Comparison of ENCODE assay signal across 21 cellular contexts in genomic region chr20:50574108-50574507, GRCh38.
DNase-seq lines count a peak whose midpoint lies in the region; ATAC-seq and TF ChIP-seq lines count a peak whose summit lies in the region.
"Had no signal": no experiment of that assay in that cellular context is flagged by ENCODE, and none has a peak within 500 bp of the region (broad histone marks: within the 10 kb centered on the region; RNA-seq: fewer than 3 reads in every experiment).

No MANE protein-coding gene starts in this region.

- H3K9ac ChIP-seq in mesenchymal stem cell (ENCODE audit: low read length) (peak overlapping the region; percentile 55), SK-N-SH (no peak overlapping the region)

- no peak overlapping the region for H3K14ac ChIP-seq in mesenchymal stem cell (ENCODE audit: low read length in 2 of 2)

- H3K9me2 ChIP-seq in SK-N-SH = no peaks in the 10 kb centered on the region

- H3K36me3 ChIP-seq in mesenchymal stem cell (ENCODE audit: control insufficient read depth in 1 of 2, insufficient read depth in 2 of 2, low read depth in 1 of 2, low read length in 2 of 2) = peaks cover 58 to 64% of the 10 kb centered on the region in 2 experiments
- peaks cover 21 to 35% of the 10 kb centered on the region in 2 experiments for H3K36me3 ChIP-seq in SK-N-SH (replicated peaks in 1 of 2; ENCODE audit: control insufficient read depth in 1 of 2, insufficient read depth in 2 of 2, low read length in 1 of 2)

- no peak overlapping the region for H3K4me3 Mint-ChIP-seq in activated CD4-positive, alpha-beta T cell treated with anti-CD3 and anti-CD28 coated beads for 36 hours
- no peak overlapping the region for H3K4me3 Mint-ChIP-seq in natural killer cell treated with Interleukin-12 subunit alpha and Interleukin-12 subunit beta and Interleukin-15 and Interleukin-18, amount 100 ng/mL, for 72 hours
- no peak overlapping the region for H3K4me3 Mint-ChIP-seq in natural killer cell
- H3K4me3 Mint-ChIP-seq: activated CD4-positive, alpha-beta T cell treated with anti-CD3 and anti-CD28 coated beads, Interleukin-2, amount 10 ng/mL, durations not matched to agents 24 days and 14 days; GM23338; type B pancreatic cell had no signal

- H4K8ac ChIP-seq in mesenchymal stem cell (ENCODE audit: low read length) = no peak overlapping the region

- peaks cover 34% of the 10 kb centered on the region for H3K79me1 ChIP-seq in mesenchymal stem cell (replicated peaks; ENCODE audit: low read length, poor library complexity, severe bottlenecking)

- H3K4me3 ChIP-seq in mesenchymal stem cell (ENCODE audit: insufficient read depth in 1 of 2, low read depth in 1 of 2, low read length in 2 of 2) = no peak overlapping the region
- no peak overlapping the region for H3K4me3 ChIP-seq in SK-N-SH (ENCODE audit: low read depth in 2 of 2, low read length in 1 of 2)
- H3K4me3 ChIP-seq: dorsolateral prefrontal cortex, GM23338 had no signal

- H3K4me1 ChIP-seq in mesenchymal stem cell (ENCODE audit: control insufficient read depth, insufficient read depth, low read depth, low read length) (peaks cover 31% of the 10 kb centered on the region), SK-N-SH (ENCODE audit: control insufficient read depth in 1 of 2, insufficient read depth in 2 of 2, low read depth in 1 of 2, low read length in 1 of 2) (peaks cover 31 to 51% of the 10 kb centered on the region in 2 experiments)

- peaks cover 10% of the 10 kb centered on the region for H3F3A ChIP-seq in SK-N-SH (replicated peaks; ENCODE audit: insufficient read depth)

- DNase-seq in activated CD4-positive, alpha-beta T cell treated with anti-CD3 and anti-CD28 coated beads for 36 hours = no peak
- no peak for DNase-seq in activated CD4-positive, alpha-beta T cell treated with anti-CD3 and anti-CD28 coated beads, Interleukin-2, amount 50 U/mL, for 48 hours
- DNase-seq in natural killer cell treated with Interleukin-12 subunit alpha and Interleukin-12 subunit beta and Interleukin-15 and Interleukin-18, amount 100 ng/mL, for 72 hours (ENCODE audit: low spot score) = no peak
- DNase-seq in natural killer cell = no peak
- no peak for DNase-seq in mesenchymal stem cell
- DNase-seq in NCI-H1930 (lab: John Stamatoyannopoulos, UW) = no peak
- no peak for DNase-seq in HCEC 1CT
- no peak for DNase-seq in SK-N-SH
- DNase-seq: 8988T; activated CD4-positive, alpha-beta T cell treated with anti-CD3 and anti-CD28 coated beads, Interleukin-2, amount 10 ng/mL, durations not matched to agents 24 days and 14 days; amniotic stem cell; BE2C; caudate nucleus; dorsolateral prefrontal cortex; foreskin melanocyte; kidney glomerular epithelial cell; NCI-H2107; NCI-H510A treated with DMSO at 0.1 percent for 48 hours; stimulated activated naive CD4-positive, alpha-beta T cell had no signal

- H3K27ac Mint-ChIP-seq in activated CD4-positive, alpha-beta T cell treated with anti-CD3 and anti-CD28 coated beads for 36 hours = peak overlapping the region; percentile 34
- H3K27ac Mint-ChIP-seq in natural killer cell treated with Interleukin-12 subunit alpha and Interleukin-12 subunit beta and Interleukin-15 and Interleukin-18, amount 100 ng/mL, for 72 hours = peak overlapping the region; percentile 21 to 86
- H3K27ac Mint-ChIP-seq in natural killer cell = peak overlapping the region in 1 of 2 donors; percentile 21
- H3K27ac Mint-ChIP-seq: GM23338 had no signal

- no peak overlapping the region for H2AK5ac ChIP-seq in mesenchymal stem cell (ENCODE audit: low read length, severe bottlenecking)

- no peak for ATAC-seq in activated CD4-positive, alpha-beta T cell treated with anti-CD3 and anti-CD28 coated beads for 36 hours
- no peak for ATAC-seq in natural killer cell treated with Interleukin-12 subunit alpha and Interleukin-12 subunit beta and Interleukin-15 and Interleukin-18, amount 100 ng/mL, for 72 hours
- no peak for ATAC-seq in natural killer cell
- ATAC-seq: GM23338 had no signal

- TF ChIP-seq EP300 in SK-N-SH (IDR thresholded peaks at IDR 0.05; ENCODE audit: borderline replicate concordance in 1 of 2, low read depth in 1 of 2, low read length in 1 of 2) = no peak

- TF ChIP-seq RAD21 in SK-N-SH (IDR thresholded peaks at IDR 0.05; ENCODE audit: low read length) = no peak

- H3K23ac ChIP-seq in mesenchymal stem cell (ENCODE audit: low read length in 2 of 2) = no peak overlapping the region

- H2AFZ ChIP-seq in mesenchymal stem cell (ENCODE audit: low read depth, low read length) (no peak overlapping the region), SK-N-SH (ENCODE audit: low read depth) (no peak overlapping the region)
- H2AFZ ChIP-seq: GM23338 had no signal

- no peak overlapping the region for H2BK5ac ChIP-seq in mesenchymal stem cell (ENCODE audit: low read depth, low read length, poor library complexity, severe bottlenecking)

- no peak overlapping the region for H4K91ac ChIP-seq in mesenchymal stem cell (ENCODE audit: low read length)

- H3K4me2 ChIP-seq in mesenchymal stem cell (ENCODE audit: low read length, poor library complexity, severe bottlenecking) (no peak overlapping the region), SK-N-SH (no peak overlapping the region)
- H3K4me2 ChIP-seq: GM23338 had no signal

- H3K9me3 Mint-ChIP-seq in activated CD4-positive, alpha-beta T cell treated with anti-CD3 and anti-CD28 coated beads for 36 hours (ENCODE audit: low read depth) = no peaks in the 10 kb centered on the region
- no peaks in the 10 kb centered on the region for H3K9me3 Mint-ChIP-seq in natural killer cell treated with Interleukin-12 subunit alpha and Interleukin-12 subunit beta and Interleukin-15 and Interleukin-18, amount 100 ng/mL, for 72 hours
- no peaks in the 10 kb centered on the region for H3K9me3 Mint-ChIP-seq in natural killer cell
- H3K9me3 Mint-ChIP-seq: activated CD4-positive, alpha-beta T cell treated with anti-CD3 and anti-CD28 coated beads, Interleukin-2, amount 10 ng/mL, durations not matched to agents 24 days and 14 days; GM23338; type B pancreatic cell had no signal

- H3K27me3 ChIP-seq in mesenchymal stem cell (ENCODE audit: control insufficient read depth in 1 of 2, insufficient read depth in 1 of 2, low read length in 2 of 2) = no peaks in the 10 kb centered on the region
- no peaks in the 10 kb centered on the region for H3K27me3 ChIP-seq in SK-N-SH (ENCODE audit: insufficient read depth)
- H3K27me3 ChIP-seq: BE2C, dorsolateral prefrontal cortex had no signal

- H3K27ac ChIP-seq in mesenchymal stem cell (ENCODE audit: low read length, poor library complexity, severe bottlenecking) = no peak overlapping the region
- peak overlapping the region in 1 of 2 experiments; percentile 84; a peak in 2 of 4 replicates for H3K27ac ChIP-seq in SK-N-SH (ENCODE audit: low read depth in 2 of 2, low read length in 1 of 2)

- no peak overlapping the region for H2BK15ac ChIP-seq in mesenchymal stem cell (ENCODE audit: low read depth, poor library complexity, severe bottlenecking)

- H4K20me1 ChIP-seq in SK-N-SH (ENCODE audit: insufficient read depth) = peaks cover 28% of the 10 kb centered on the region

- H3K18ac ChIP-seq in mesenchymal stem cell (ENCODE audit: low read depth in 1 of 2, low read length in 2 of 2) = no peak overlapping the region

- peaks cover 29% of the 10 kb centered on the region for H3K79me2 ChIP-seq in SK-N-SH (ENCODE audit: insufficient read depth)

- H2BK12ac ChIP-seq in mesenchymal stem cell (ENCODE audit: low read length in 2 of 2) = no peak overlapping the region

- 97% methylated on average over 9 of the region's 9 CpGs for WGBS in mesenchymal stem cell
- 84% methylated on average over 8 of the region's 9 CpGs for WGBS in SK-N-SH (ENCODE audit: low lambda C conversion rate)

- POLR2A ChIA-PET in activated CD4-positive, alpha-beta T cell treated with anti-CD3 and anti-CD28 coated beads for 36 hours (lab: Charles Lee) = interaction anchor here (0.6 kb wide), 1 partner anchor 51 kb away, joined by 3 read pairs; no protein-coding TSS in a partner anchor
- POLR2A ChIA-PET in SK-N-SH (lab: Yijun Ruan, JAX) = no interaction called here

- no peak overlapping the region for H2BK120ac ChIP-seq in mesenchymal stem cell (ENCODE audit: low read depth, low read length)

- no peak for TF ChIP-seq CTCF in natural killer cell (IDR thresholded peaks at IDR 0.05)
- TF ChIP-seq CTCF in SK-N-SH (IDR thresholded peaks at IDR 0.05) = no peak

- peaks cover 71% of the 10 kb centered on the region for H3K36me3 Mint-ChIP-seq in activated CD4-positive, alpha-beta T cell treated with anti-CD3 and anti-CD28 coated beads for 36 hours (ENCODE audit: low read depth)
- peaks cover 9% of the 10 kb centered on the region for H3K36me3 Mint-ChIP-seq in natural killer cell treated with Interleukin-12 subunit alpha and Interleukin-12 subunit beta and Interleukin-15 and Interleukin-18, amount 100 ng/mL, for 72 hours
- H3K36me3 Mint-ChIP-seq in natural killer cell = peaks cover 4% of the 10 kb centered on the region

- H3K9me3 ChIP-seq in mesenchymal stem cell (ENCODE audit: control insufficient read depth, low read length) (no peaks in the 10 kb centered on the region), SK-N-SH (no peaks in the 10 kb centered on the region)
- H3K9me3 ChIP-seq: BE2C had no signal

- H3K4me1 Mint-ChIP-seq in activated CD4-positive, alpha-beta T cell treated with anti-CD3 and anti-CD28 coated beads for 36 hours = peaks cover 63% of the 10 kb centered on the region
- H3K4me1 Mint-ChIP-seq in natural killer cell treated with Interleukin-12 subunit alpha and Interleukin-12 subunit beta and Interleukin-15 and Interleukin-18, amount 100 ng/mL, for 72 hours (ENCODE audit: low read depth in 2 of 2) = peaks cover 40 to 54% of the 10 kb centered on the region in 2 donors
- H3K4me1 Mint-ChIP-seq in natural killer cell = peaks cover 27 to 54% of the 10 kb centered on the region in 2 donors

- CTCF ChIA-PET in activated CD4-positive, alpha-beta T cell treated with anti-CD3 and anti-CD28 coated beads for 36 hours (lab: Charles Lee) = interaction anchor here (0.6 to 4.3 kb wide), 11 partner anchors 9 to 110 kb away, joined by 3 to 29 read pairs (median 6); partner anchors contain the start of gene PTPN1
- CTCF ChIA-PET in SK-N-SH (lab: Yijun Ruan, JAX) = interaction anchor here (0.8 to 10.6 kb wide), 13 partner anchors 8 to 458 kb away, joined by 3 to 108 read pairs (median 4); partner anchors contain the start of genes BCAS4 and CEBPB

- no peaks in the 10 kb centered on the region for H3K27me3 Mint-ChIP-seq in activated CD4-positive, alpha-beta T cell treated with anti-CD3 and anti-CD28 coated beads for 36 hours
- no peaks in the 10 kb centered on the region for H3K27me3 Mint-ChIP-seq in natural killer cell treated with Interleukin-12 subunit alpha and Interleukin-12 subunit beta and Interleukin-15 and Interleukin-18, amount 100 ng/mL, for 72 hours
- no peaks in the 10 kb centered on the region for H3K27me3 Mint-ChIP-seq in natural killer cell (ENCODE audit: low read depth in 2 of 2)
- H3K27me3 Mint-ChIP-seq: activated CD4-positive, alpha-beta T cell treated with anti-CD3 and anti-CD28 coated beads, Interleukin-2, amount 10 ng/mL, durations not matched to agents 24 days and 14 days; type B pancreatic cell had no signal

- no peak overlapping the region for H3K4ac ChIP-seq in mesenchymal stem cell (ENCODE audit: low read depth in 1 of 2, low read length in 2 of 2)

- intact Hi-C loops in activated CD4-positive, alpha-beta T cell treated with anti-CD3 and anti-CD28 coated beads for 36 hours (cut with DNase I, micrococcal nuclease) = loop anchor here in 1 of 2 experiments (10.0 kb wide), 1 partner anchor 239 kb away; no protein-coding TSS in a partner anchor
- intact Hi-C loops in natural killer cell (cut with micrococcal nuclease) = loop anchor here (5.0 kb wide), 1 partner anchor 62 kb away; the partner anchor contains the start of gene PTPN1
